In the genomic region with DNA sequence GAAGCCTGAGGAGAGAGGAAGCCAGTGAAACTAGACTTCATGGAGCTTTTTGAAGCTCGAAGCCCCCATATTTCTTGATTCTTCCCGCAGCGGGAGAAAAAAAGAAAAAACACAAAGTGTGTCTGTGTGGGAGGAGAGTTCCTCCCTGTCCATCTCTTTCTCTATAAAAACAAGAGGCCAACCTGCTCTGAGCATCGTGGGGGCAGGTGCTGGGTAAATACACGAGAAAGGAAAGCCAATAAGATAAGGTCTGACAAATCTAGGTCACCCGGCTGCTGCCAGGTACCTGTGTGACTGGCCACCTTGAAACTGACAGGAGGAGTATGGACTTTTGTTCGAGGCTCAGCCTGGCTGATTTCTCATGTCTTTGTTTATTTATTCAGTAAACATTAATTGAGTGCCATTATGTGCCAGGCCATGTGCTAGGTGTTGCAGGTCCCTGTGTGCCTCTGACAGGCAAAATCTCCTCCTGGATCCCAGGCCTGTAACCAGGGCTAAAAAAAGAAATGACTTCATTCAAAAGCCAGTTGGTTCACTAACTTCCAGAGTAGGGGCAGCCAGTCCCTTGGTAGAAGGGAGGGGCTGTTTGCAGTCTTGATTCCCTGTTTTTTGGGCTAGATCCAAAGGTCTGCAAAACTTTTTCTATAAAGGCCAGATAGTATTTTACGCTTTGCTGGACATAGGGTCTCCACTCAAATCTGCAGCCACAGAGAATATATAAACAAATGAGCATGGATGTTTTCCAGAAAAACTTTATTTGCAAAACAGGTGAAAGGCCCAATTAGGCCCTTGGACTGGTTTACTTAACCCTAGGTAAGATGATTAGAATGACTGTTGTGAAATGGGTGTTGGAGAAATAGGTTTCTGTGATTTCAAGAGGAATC, we compare ENCODE assay signal across 1 cellular context.
TF ChIP-seq lines count a peak whose summit lies in the region.

No MANE protein-coding gene starts in this region.

TF ChIP-seq in HEK293, 187 proteins besides CTCF, POLR2A, EP300 and RAD21 (continued from another document):
- TF ChIP-seq, protein P1, sequence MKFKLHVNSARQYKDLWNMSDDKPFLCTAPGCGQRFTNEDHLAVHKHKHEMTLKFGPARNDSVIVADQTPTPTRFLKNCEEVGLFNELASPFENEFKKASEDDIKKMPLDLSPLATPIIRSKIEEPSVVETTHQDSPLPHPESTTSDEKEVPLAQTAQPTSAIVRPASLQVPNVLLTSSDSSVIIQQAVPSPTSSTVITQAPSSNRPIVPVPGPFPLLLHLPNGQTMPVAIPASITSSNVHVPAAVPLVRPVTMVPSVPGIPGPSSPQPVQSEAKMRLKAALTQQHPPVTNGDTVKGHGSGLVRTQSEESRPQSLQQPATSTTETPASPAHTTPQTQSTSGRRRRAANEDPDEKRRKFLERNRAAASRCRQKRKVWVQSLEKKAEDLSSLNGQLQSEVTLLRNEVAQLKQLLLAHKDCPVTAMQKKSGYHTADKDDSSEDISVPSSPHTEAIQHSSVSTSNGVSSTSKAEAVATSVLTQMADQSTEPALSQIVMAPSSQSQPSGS (tag by site-specific recombination; IDR thresholded peaks at IDR 0.05; ENCODE audit: low read depth): peak; percentile 38; the same call in 1 of the 2 replicates
- TF ChIP-seq FEZF1 (tag by site-specific recombination; IDR thresholded peaks at IDR 0.05): peak; percentile 61
- peak; percentile 47; the same call in 1 of the 2 replicates for TF ChIP-seq ZNF660 (tag by site-specific recombination; IDR thresholded peaks at IDR 0.05)
- TF ChIP-seq ZBTB48 (tag by site-specific recombination; IDR thresholded peaks at IDR 0.05): peak; percentile 67; the same call in 1 of the 2 replicates
- no peak for TF ChIP-seq ZNF341 (tag by site-specific recombination; IDR thresholded peaks at IDR 0.05; ENCODE audit: low read depth)
- no peak for TF ChIP-seq ZIC2 (tag by site-specific recombination; IDR thresholded peaks at IDR 0.05)
- 0 out of 2 replicates have a peak, but pooled peaks have one; percentile 17 for TF ChIP-seq ZNF561 (tag by site-specific recombination; IDR thresholded peaks at IDR 0.05; ENCODE audit: borderline replicate concordance)
- peak; percentile 88 for TF ChIP-seq ZNF335 (tag by site-specific recombination; conservative IDR thresholded peaks at IDR 0.05)
- TF ChIP-seq ZNF292 (tag by site-specific recombination; IDR thresholded peaks at IDR 0.05; ENCODE audit: borderline replicate concordance, low read depth): no peak
- no peak for TF ChIP-seq ZNF169 (tag by site-specific recombination; IDR thresholded peaks at IDR 0.05)
- TF ChIP-seq ZNF580 (tag by site-specific recombination; IDR thresholded peaks at IDR 0.05): no peak
- no peak for TF ChIP-seq ZFP69B (tag by site-specific recombination; IDR thresholded peaks at IDR 0.05)
- no peak for TF ChIP-seq ZNF324 (tag by site-specific recombination; IDR thresholded peaks at IDR 0.05)
- TF ChIP-seq SCRT2 (tag by site-specific recombination; IDR thresholded peaks at IDR 0.05): 0 out of 2 replicates have a peak, but pooled peaks have one; percentile 17
- no peak for TF ChIP-seq ZNF571 (tag by site-specific recombination; IDR thresholded peaks at IDR 0.05)
- TF ChIP-seq KLF10 (tag by site-specific recombination; IDR thresholded peaks at IDR 0.05): peak; percentile 43
- TF ChIP-seq, protein P2, sequence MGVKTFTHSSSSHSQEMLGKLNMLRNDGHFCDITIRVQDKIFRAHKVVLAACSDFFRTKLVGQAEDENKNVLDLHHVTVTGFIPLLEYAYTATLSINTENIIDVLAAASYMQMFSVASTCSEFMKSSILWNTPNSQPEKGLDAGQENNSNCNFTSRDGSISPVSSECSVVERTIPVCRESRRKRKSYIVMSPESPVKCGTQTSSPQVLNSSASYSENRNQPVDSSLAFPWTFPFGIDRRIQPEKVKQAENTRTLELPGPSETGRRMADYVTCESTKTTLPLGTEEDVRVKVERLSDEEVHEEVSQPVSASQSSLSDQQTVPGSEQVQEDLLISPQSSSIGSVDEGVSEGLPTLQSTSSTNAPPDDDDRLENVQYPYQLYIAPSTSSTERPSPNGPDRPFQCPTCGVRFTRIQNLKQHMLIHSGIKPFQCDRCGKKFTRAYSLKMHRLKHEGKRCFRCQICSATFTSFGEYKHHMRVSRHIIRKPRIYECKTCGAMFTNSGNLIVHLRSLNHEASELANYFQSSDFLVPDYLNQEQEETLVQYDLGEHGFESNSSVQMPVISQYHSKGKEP (tag by site-specific recombination; IDR thresholded peaks at IDR 0.05): 0 out of 2 replicates have a peak, but pooled peaks have one; percentile 4
- no peak for TF ChIP-seq ZNF157 (tag by site-specific recombination; IDR thresholded peaks at IDR 0.05)
- no peak for TF ChIP-seq ZNF48 (tag by site-specific recombination; IDR thresholded peaks at IDR 0.05)
- TF ChIP-seq ZNF530 (tag by site-specific recombination; IDR thresholded peaks at IDR 0.05; ENCODE audit: low read depth): no peak
- no peak for TF ChIP-seq PBX3 (CRISPR knock-in tag; IDR thresholded peaks at IDR 0.05)
- TF ChIP-seq ZNF132 (tag by site-specific recombination; IDR thresholded peaks at IDR 0.05; ENCODE audit: borderline replicate concordance): no peak
- no peak for TF ChIP-seq ZFP41 (tag by site-specific recombination; IDR thresholded peaks at IDR 0.05; ENCODE audit: borderline replicate concordance)
- no peak for TF ChIP-seq ZSCAN23 (tag by site-specific recombination; IDR thresholded peaks at IDR 0.05)
- TF ChIP-seq SP7 (tag by site-specific recombination; IDR thresholded peaks at IDR 0.05): no peak
- TF ChIP-seq EGR2 (tag by site-specific recombination; IDR thresholded peaks at IDR 0.05; ENCODE audit: low read depth): 0 out of 2 replicates have a peak, but pooled peaks have one; percentile 35
- TF ChIP-seq REPIN1 (tag by site-specific recombination; IDR thresholded peaks at IDR 0.05; ENCODE audit: low read depth): no peak
- no peak for TF ChIP-seq ZNF10 (tag by site-specific recombination; IDR thresholded peaks at IDR 0.05)
- TF ChIP-seq, protein P3, sequence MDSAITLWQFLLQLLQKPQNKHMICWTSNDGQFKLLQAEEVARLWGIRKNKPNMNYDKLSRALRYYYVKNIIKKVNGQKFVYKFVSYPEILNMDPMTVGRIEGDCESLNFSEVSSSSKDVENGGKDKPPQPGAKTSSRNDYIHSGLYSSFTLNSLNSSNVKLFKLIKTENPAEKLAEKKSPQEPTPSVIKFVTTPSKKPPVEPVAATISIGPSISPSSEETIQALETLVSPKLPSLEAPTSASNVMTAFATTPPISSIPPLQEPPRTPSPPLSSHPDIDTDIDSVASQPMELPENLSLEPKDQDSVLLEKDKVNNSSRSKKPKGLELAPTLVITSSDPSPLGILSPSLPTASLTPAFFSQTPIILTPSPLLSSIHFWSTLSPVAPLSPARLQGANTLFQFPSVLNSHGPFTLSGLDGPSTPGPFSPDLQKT (IDR thresholded peaks at IDR 0.05; ENCODE audit: borderline replicate concordance, low read depth, low read length): no peak
- TF ChIP-seq, protein P4, sequence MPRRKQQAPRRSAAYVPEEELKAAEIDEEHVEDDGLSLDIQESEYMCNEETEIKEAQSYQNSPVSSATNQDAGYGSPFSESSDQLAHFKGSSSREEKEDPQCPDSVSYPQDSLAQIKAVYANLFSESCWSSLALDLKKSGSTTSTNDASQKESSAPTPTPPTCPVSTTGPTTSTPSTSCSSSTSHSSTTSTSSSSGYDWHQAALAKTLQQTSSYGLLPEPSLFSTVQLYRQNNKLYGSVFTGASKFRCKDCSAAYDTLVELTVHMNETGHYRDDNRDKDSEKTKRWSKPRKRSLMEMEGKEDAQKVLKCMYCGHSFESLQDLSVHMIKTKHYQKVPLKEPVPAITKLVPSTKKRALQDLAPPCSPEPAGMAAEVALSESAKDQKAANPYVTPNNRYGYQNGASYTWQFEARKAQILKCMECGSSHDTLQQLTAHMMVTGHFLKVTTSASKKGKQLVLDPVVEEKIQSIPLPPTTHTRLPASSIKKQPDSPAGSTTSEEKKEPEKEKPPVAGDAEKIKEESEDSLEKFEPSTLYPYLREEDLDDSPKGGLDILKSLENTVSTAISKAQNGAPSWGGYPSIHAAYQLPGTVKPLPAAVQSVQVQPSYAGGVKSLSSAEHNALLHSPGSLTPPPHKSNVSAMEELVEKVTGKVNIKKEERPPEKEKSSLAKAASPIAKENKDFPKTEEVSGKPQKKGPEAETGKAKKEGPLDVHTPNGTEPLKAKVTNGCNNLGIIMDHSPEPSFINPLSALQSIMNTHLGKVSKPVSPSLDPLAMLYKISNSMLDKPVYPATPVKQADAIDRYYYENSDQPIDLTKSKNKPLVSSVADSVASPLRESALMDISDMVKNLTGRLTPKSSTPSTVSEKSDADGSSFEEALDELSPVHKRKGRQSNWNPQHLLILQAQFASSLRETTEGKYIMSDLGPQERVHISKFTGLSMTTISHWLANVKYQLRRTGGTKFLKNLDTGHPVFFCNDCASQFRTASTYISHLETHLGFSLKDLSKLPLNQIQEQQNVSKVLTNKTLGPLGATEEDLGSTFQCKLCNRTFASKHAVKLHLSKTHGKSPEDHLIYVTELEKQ (tag by site-specific recombination; IDR thresholded peaks at IDR 0.05; ENCODE audit: borderline replicate concordance): no peak
- TF ChIP-seq SP2 (tag by site-specific recombination; IDR thresholded peaks at IDR 0.05): no peak
- TF ChIP-seq ZNF366 (tag by site-specific recombination; conservative IDR thresholded peaks at IDR 0.05): peak; percentile 56
- no peak for TF ChIP-seq ZNF121 (tag by site-specific recombination; IDR thresholded peaks at IDR 0.05)
- TF ChIP-seq, protein P5, sequence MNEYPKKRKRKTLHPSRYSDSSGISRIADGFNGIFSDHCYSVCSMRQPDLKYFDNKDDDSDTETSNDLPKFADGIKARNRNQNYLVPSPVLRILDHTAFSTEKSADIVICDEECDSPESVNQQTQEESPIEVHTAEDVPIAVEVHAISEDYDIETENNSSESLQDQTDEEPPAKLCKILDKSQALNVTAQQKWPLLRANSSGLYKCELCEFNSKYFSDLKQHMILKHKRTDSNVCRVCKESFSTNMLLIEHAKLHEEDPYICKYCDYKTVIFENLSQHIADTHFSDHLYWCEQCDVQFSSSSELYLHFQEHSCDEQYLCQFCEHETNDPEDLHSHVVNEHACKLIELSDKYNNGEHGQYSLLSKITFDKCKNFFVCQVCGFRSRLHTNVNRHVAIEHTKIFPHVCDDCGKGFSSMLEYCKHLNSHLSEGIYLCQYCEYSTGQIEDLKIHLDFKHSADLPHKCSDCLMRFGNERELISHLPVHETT (tag by site-specific recombination; IDR thresholded peaks at IDR 0.05): no peak
- TF ChIP-seq ZNF16 (tag by site-specific recombination; IDR thresholded peaks at IDR 0.05; ENCODE audit: low read depth): no peak
- TF ChIP-seq PRDM10 (tag by site-specific recombination; IDR thresholded peaks at IDR 0.05): peak; percentile 76
- TF ChIP-seq ZNF76 (tag by site-specific recombination; IDR thresholded peaks at IDR 0.05; ENCODE audit: borderline replicate concordance, low read depth): no peak
- no peak for TF ChIP-seq YY2 (tag by site-specific recombination; IDR thresholded peaks at IDR 0.05)
- TF ChIP-seq ZNF449 (tag by site-specific recombination; IDR thresholded peaks at IDR 0.05): peak; percentile 40; the same call in 1 of the 2 replicates
- peak; percentile 69 for TF ChIP-seq OSR2 (tag by site-specific recombination; IDR thresholded peaks at IDR 0.05)
